ENCODE assay signal across 10 cellular contexts in the genomic region with DNA sequence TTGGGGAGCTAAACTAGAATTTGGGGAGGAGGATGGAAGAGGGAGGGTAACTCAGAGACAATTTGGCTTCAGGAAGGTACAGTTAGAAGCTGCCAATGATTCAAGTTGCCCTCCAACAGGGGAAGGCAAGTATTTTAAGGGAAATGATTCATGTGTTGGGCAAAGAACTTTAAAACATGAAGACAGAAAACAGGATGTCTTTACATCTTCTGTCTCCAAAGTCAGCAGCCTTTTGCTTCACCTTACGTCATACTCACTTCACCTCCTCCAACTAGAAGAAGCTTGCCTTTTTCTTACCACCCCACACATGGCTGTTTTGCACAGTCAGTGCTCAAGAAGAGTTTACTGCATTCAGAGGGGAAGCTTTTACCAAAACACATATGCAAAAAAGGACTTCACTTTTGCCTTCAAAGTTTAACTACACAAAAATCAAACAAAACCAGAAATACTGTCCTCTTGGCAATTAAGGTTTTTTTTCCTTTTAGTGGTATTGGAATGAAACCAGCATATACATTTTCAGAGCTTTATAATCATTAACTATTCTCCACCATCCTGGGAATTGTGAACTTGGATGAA. TPM values are rescaled to one million over a fixed set of nuclear protein-coding genes. Genes with fewer than 3 reads are reported as not detected.
DNase-seq lines count a peak whose midpoint lies in the region; ATAC-seq and TF ChIP-seq lines count a peak whose summit lies in the region.
"Had no signal": no experiment of that assay in that cellular context is flagged by ENCODE, and none has a peak within 500 bp of the region (broad histone marks: within the 10 kb centered on the region; RNA-seq: fewer than 3 reads in every experiment).

No MANE protein-coding gene starts in this region.

- no peaks in the 10 kb centered on the region for H3K79me2 ChIP-seq in fibroblast of lung (ENCODE audit: control insufficient read depth, insufficient read depth, low read length)

- no peak overlapping the region for H2AFZ ChIP-seq in fibroblast of lung (ENCODE audit: low read length)

- no peak overlapping the region for H3K4me2 ChIP-seq in fibroblast of lung (ENCODE audit: extremely low read depth, insufficient read depth, low read length)

- H3K27me3 ChIP-seq in fibroblast of lung (ENCODE audit: control insufficient read depth, insufficient read depth, low read length) = no peaks in the 10 kb centered on the region

- H3K4me3 ChIP-seq in fibroblast of lung (replicated peaks in 1 of 4; ENCODE audit: control extremely low read depth in 1 of 4, insufficient read depth in 1 of 4, low read depth in 3 of 4, low read length in 4 of 4) = no peak overlapping the region
- no peak overlapping the region for H3K4me3 ChIP-seq in retinal pigment epithelial cell (ENCODE audit: low read length)

- CTCF ChIA-PET in RWPE1 (lab: Yijun Ruan, JAX) = interaction anchor here (0.5 kb wide), 1 partner anchor 25 kb away, joined by 4 read pairs; no protein-coding TSS in a partner anchor

- peaks cover 23% of the 10 kb centered on the region for H3K4me1 ChIP-seq in fibroblast of lung (ENCODE audit: control insufficient read depth, extremely low read depth, insufficient read depth, low read length)

- no peak for ATAC-seq in HG03521 (IDR thresholded peaks at IDR 0.05; ENCODE audit: unreplicated experiment)
- ATAC-seq in GM21717 (IDR thresholded peaks at IDR 0.05; ENCODE audit: unreplicated experiment) = no peak

- DNase-seq in GDM1 (lab: John Stamatoyannopoulos, UW) (peak; percentile 30), RWPE1 (ENCODE audit: low spot score) (peak; percentile 34), fibroblast of lung (ENCODE audit: low read depth in 2 of 2) (peak; percentile 84 to 89), retinal pigment epithelial cell (ENCODE audit: low read depth) (peak; percentile 40), AG08396 (ENCODE audit: low spot score) (no peak), dedifferentiated amniotic fluid mesenchymal stem cell (ENCODE audit: extremely low spot score) (no peak)
- DNase-seq: activated CD4-positive, alpha-beta T cell treated with anti-CD3 and anti-CD28 coated beads for 4 hours; NCI-H82 had no signal

- H3K9ac ChIP-seq in fibroblast of lung (ENCODE audit: insufficient read depth, low read length) = no peak overlapping the region

- H3K9me3 ChIP-seq in fibroblast of lung (ENCODE audit: control insufficient read depth, insufficient read depth, low read depth, low read length) = no peaks in the 10 kb centered on the region

- H3K27ac ChIP-seq in RWPE1 (peak overlapping the region; percentile 95), fibroblast of lung (ENCODE audit: insufficient read depth, low read length) (no peak overlapping the region)

- no peaks in the 10 kb centered on the region for H3K36me3 ChIP-seq in fibroblast of lung (ENCODE audit: control insufficient read depth, insufficient read depth, low read length)

- POLR2A ChIA-PET in RWPE1 (lab: Yijun Ruan, JAX; ENCODE audit: low non-redundant PET) = no interaction called here

- H4K20me1 ChIP-seq in fibroblast of lung (ENCODE audit: control insufficient read depth, extremely low read depth, insufficient read depth, low read length) = no peaks in the 10 kb centered on the region

- TF ChIP-seq CTCF in RWPE1 (conservative IDR thresholded peaks at IDR 0.05; ENCODE audit: low read depth) (no peak), fibroblast of lung (conservative IDR thresholded peaks at IDR 0.05 in 1 of 2, IDR thresholded peaks at IDR 0.05 in 1 of 2; ENCODE audit: low read depth in 1 of 2, low read length in 2 of 2) (no peak), retinal pigment epithelial cell (conservative IDR thresholded peaks at IDR 0.05; ENCODE audit: low read depth, low read length) (no peak)

RNA-seq across cellular contexts. Expression of gene PPP1R3C, which starts 36.0 kb away (rescaled TPM):
- total RNA-seq in fibroblast of lung = 94.5 and 125 TPM in 2 replicates
- 25.0 and 67.8 TPM in 2 replicates for polyA plus RNA-seq in fibroblast of lung
- polyA plus RNA-seq in fibroblast of lung (2012) = 22.3 and 47.5 TPM in 2 replicates
- polyA minus RNA-seq in fibroblast of lung (ENCODE audit: low replicate concordance) = 26.6 and 47.5 TPM in 2 replicates

Comparison
In these comparisons a context has a peak if more than half of its experiments do, and no peak if none do; other contexts are left out.
1. DNase-seq: peak in GDM1 (single experiment), RWPE1 (single experiment), fibroblast of lung (2 of 2) and retinal pigment epithelial cell (single experiment); none in AG08396 (single experiment) and dedifferentiated amniotic fluid mesenchymal stem cell (single experiment).